Comparison of ENCODE assay signal across 34 cellular contexts in the genomic region with DNA sequence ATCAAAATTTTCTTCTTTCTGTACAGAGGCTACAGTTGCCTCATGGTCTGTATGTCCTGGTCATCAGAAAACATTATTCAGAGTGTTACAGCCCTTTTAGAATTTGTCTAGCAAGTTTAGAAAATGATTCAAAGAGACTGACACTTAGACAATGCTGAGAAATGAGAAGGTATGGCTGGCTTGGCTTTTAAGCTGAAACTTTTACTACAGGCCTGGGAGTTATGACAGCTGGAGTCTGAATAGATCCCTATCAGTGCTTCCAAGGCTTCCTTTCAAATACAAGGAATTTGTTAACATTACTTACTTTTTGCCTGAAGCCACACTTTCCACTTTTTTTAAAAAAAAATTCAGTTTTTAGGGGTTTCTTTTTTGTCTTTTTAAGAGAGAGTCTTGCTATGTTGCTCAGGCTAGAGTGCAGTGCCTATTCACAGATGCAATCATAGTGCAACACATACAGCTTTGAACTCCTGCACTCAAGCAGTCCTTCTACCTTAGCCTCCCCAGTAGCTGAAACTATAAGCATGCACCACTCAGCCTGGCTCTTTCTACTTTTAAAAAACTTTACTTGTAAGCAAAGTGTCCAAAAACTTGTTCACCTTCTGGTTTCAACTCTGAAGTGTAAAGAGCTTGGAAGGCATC.
"Had no signal": no experiment of that assay in that cellular context is flagged by ENCODE, and none has a peak within 500 bp of the region (broad histone marks: within the 10 kb centered on the region; RNA-seq: fewer than 3 reads in every experiment).

No MANE protein-coding gene starts in this region.

- H3K9me3 ChIP-seq: adrenal gland had no signal

- DNase-seq: activated B cell treated with CpG ODN at 0.5 μM for 24 hours; activated CD4-positive, alpha-beta memory T cell treated with anti-CD3 and anti-CD28 coated beads for 36 hours; activated CD4-positive, alpha-beta T cell treated with anti-CD3 and anti-CD28 coated beads for 4 hours; activated CD4-positive, alpha-beta T cell treated with anti-CD3 and anti-CD28 coated beads, Interleukin-2, amount 10 ng/mL, durations not matched to agents 24 days and 14 days; activated CD4-positive, alpha-beta T cell treated with anti-CD3 and anti-CD28 coated beads, Interleukin-2, amount 50 U/mL, for 1 hour; activated CD4-positive, alpha-beta T cell treated with anti-CD3 and anti-CD28 coated beads, Interleukin-2, amount 50 U/mL, for 4 hours; activated CD4-positive, CD25-positive, alpha-beta regulatory T cell treated with anti-CD3 and anti-CD28 coated beads, Interleukin-2, amount 50 U/mL, for 72 hours; activated CD8-positive, alpha-beta memory T cell treated with anti-CD3 and anti-CD28 coated beads, Interleukin-2, amount 50 U/mL, for 4 hours; activated CD8-positive, alpha-beta T cell treated with anti-CD3 and anti-CD28 coated beads for 36 hours; activated effector memory CD4-positive, alpha-beta T cell treated with anti-CD3 and anti-CD28 coated beads, Interleukin-2, amount 50 U/mL, for 16 hours; activated gamma-delta T cell treated with Interleukin-2 at 50 U/mL for 16 hours; activated naive CD4-positive, alpha-beta T cell; activated naive CD4-positive, alpha-beta T cell treated with anti-CD3 and anti-CD28 coated beads for 36 hours; activated naive CD4-positive, alpha-beta T cell treated with anti-CD3 and anti-CD28 coated beads, Interleukin-2, amount 50 U/mL, for 16 hours; activated naive CD8-positive, alpha-beta T cell treated with anti-CD3 and anti-CD28 coated beads for 36 hours; activated T-cell treated with anti-CD3 and anti-CD28 coated beads for 4 hours; activated T-cell treated with anti-CD3 and anti-CD28 coated beads, Interleukin-2, amount 50 U/mL, for 1 hour; activated T-cell treated with anti-CD3 and anti-CD28 coated beads, Interleukin-2, amount 50 U/mL, for 4 hours; activated T-cell treated with anti-CD3 and anti-CD28 coated beads, Interleukin-2, amount 50 U/mL, for 72 hours; adrenal gland; amniotic stem cell; aorta; caudate nucleus; cerebellar nuclear complex; T-helper 1 cell; T-helper 2 cell; T-helper 9 cell had no signal

- FAIRE-seq: astrocyte, bronchial epithelial cell, TTC549 had no signal

- H3K27ac ChIP-seq: adrenal gland, cardiac muscle cell, VCaP had no signal

- ATAC-seq: activated CD8-positive, alpha-beta T cell treated with anti-CD3 and anti-CD28 coated beads for 36 hours; activated naive CD4-positive, alpha-beta T cell treated with anti-CD3 and anti-CD28 coated beads, Interleukin-2, amount 50 U/mL, for 72 hours; activated T-cell treated with anti-CD3 and anti-CD28 coated beads, Interleukin-2, amount 50 U/mL, for 4 hours; activated T-cell treated with anti-CD3 and anti-CD28 coated beads, Interleukin-2, amount 50 U/mL, for 72 hours; activated T-helper 17 cell treated with anti-CD3 and anti-CD28 coated beads, Interleukin-2, amount 50 U/mL, for 72 hours had no signal

- H3K27me3 ChIP-seq: adrenal gland, cardiac muscle cell had no signal

- H3K36me3 ChIP-seq: adrenal gland, cardiac muscle cell had no signal

- H3K4me1 ChIP-seq: adrenal gland had no signal

- H3K4me3 ChIP-seq: adrenal gland, cardiac muscle cell had no signal
